In the genomic region with DNA sequence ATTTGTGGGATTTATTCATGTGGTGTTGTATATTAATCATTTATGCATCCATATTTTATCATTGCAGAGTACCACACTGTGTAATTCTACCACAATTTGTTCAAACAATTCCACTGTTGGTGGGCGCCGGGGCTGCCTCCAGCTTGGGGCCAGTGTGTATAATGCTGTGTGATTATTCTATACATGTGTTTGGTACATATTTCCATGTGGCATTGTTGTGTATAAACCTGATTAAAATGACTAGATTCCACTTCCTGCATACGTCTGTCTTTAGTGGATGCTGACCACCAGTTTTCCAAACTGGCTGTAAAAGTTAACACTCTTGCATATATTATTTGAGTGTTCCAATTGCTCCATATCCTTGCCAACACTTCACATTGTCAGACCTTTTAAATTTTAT, we compare ENCODE assay signal across 28 cellular contexts.
"Had no signal": no experiment of that assay in that cellular context is flagged by ENCODE, and none has a peak within 500 bp of the region (broad histone marks: within the 10 kb centered on the region; RNA-seq: fewer than 3 reads in every experiment).

No MANE protein-coding gene starts in this region.

- H3K27me3 ChIP-seq: colonic mucosa, foreskin keratinocyte, gastrocnemius medialis had no signal

- H3K4me1 ChIP-seq: colonic mucosa, esophagus squamous epithelium, foreskin keratinocyte, gastrocnemius medialis, gastroesophageal sphincter, heart left ventricle, heart right ventricle had no signal

- H3K4me1 Mint-ChIP-seq: endodermal cell had no signal

- ATAC-seq: effector memory CD8-positive, alpha-beta T cell; esophagus mucosa; foreskin keratinocyte; gastrocnemius medialis; gastroesophageal sphincter; heart left ventricle; heart right ventricle had no signal

- H3K36me3 ChIP-seq: colonic mucosa, esophagus squamous epithelium, gastrocnemius medialis, gastroesophageal sphincter, heart left ventricle, heart right ventricle had no signal

- H3K4me3 Mint-ChIP-seq: dendritic cell treated with granulocyte-macrophage colony-stimulating factor and Interleukin-4, amounts not matched to agents 40 ng/mL and 50 ng/mL, for 4 days; effector memory CD8-positive, alpha-beta T cell; endodermal cell had no signal

- H3K4me3 ChIP-seq: colonic mucosa, coronary artery, dorsolateral prefrontal cortex, esophagus squamous epithelium, gastrocnemius medialis, gastroesophageal sphincter, heart left ventricle, heart right ventricle had no signal

- H3K27ac Mint-ChIP-seq: dendritic cell treated with granulocyte-macrophage colony-stimulating factor and Interleukin-4, amounts not matched to agents 40 ng/mL and 50 ng/mL, for 4 days; effector memory CD8-positive, alpha-beta T cell; endodermal cell had no signal

- H3K9me3 ChIP-seq: colonic mucosa, esophagus squamous epithelium, gastrocnemius medialis had no signal

- H3K27me3 Mint-ChIP-seq: dendritic cell treated with granulocyte-macrophage colony-stimulating factor and Interleukin-4, amounts not matched to agents 40 ng/mL and 50 ng/mL, for 4 days had no signal

- H3K27ac ChIP-seq: colonic mucosa, coronary artery, dorsolateral prefrontal cortex, epithelial cell of prostate, esophagus squamous epithelium, foreskin keratinocyte, gastrocnemius medialis, gastroesophageal sphincter, heart left ventricle, heart right ventricle had no signal

- DNase-seq: colonic mucosa; cortex of kidney; dermis blood vessel endothelial cell; dorsolateral prefrontal cortex; effector CD4-positive, alpha-beta T cell; effector CD8-positive, alpha-beta T cell; effector memory CD4-positive, alpha-beta T cell; effector memory CD8-positive, alpha-beta T cell; endodermal cell; erythroblast; esophagus squamous epithelium; foreskin fibroblast; foreskin keratinocyte; foreskin melanocyte; gastrocnemius medialis; glutamatergic neuron; head of caudate nucleus; heart left ventricle; heart right ventricle had no signal

- FAIRE-seq: colon, endometrium, endothelial cell of umbilical vein, frontal cortex had no signal
